In the genomic region with DNA sequence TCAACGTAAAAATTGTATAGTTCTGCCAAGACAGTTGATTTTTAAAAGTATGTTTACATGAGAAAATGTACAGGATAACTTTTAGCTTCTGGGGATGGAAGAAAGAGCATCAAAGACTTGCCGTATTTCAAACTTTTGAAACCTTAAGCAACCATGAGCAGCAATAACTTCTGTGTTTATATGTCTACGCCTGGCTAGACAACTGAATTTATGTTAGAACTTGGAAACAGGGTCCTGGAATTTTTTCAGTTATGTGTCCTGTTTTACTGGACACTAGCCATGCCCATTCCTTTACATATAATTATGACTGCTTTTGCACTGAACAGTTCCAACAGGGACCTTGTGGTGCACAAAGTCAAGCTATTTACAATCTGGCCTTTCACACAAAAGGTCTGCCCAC, we compare ENCODE assay signal across 24 cellular contexts. TPM values are rescaled to one million over a fixed set of nuclear protein-coding genes. Genes with fewer than 3 reads are reported as not detected.
"Had no signal": no experiment of that assay in that cellular context is flagged by ENCODE, and none has a peak within 500 bp of the region (broad histone marks: within the 10 kb centered on the region; RNA-seq: fewer than 3 reads in every experiment).

No MANE protein-coding gene starts in this region.

- H3K36me3 ChIP-seq: breast epithelium, ovary, uterus had no signal

- H3K9me3 Mint-ChIP-seq: naive thymus-derived CD8-positive, alpha-beta T cell; stimulated activated naive CD8-positive, alpha-beta T cell treated with anti-CD3 and anti-CD28 coated beads, Interleukin-15, amount 100 ng/mL, for 72 hours had no signal

- H3K27ac ChIP-seq: breast epithelium, foreskin keratinocyte, ovary, skin epidermis, tibial nerve, uterus had no signal

- H3K9me3 ChIP-seq: breast epithelium, ovary, uterus had no signal

- H3K4me3 Mint-ChIP-seq: activated CD8-positive, alpha-beta T cell treated with anti-CD3 and anti-CD28 coated beads, Interleukin-2, amount 10 ng/mL, durations not matched to agents 7 days and 5 days; activated naive CD4-positive, alpha-beta T cell treated with anti-CD3 and anti-CD28 coated beads, Interleukin-2, amount 50 U/mL, for 24 hours; central memory CD8-positive, alpha-beta T cell; naive thymus-derived CD8-positive, alpha-beta T cell; stimulated activated effector memory CD8-positive, alpha-beta T cell treated with anti-CD3 and anti-CD28 coated beads, Interleukin-12 subunit alpha, Interleukin-12 subunit beta, amount 100 ng/mL, for 72 hours; stimulated activated naive CD8-positive, alpha-beta T cell treated with anti-CD3 and anti-CD28 coated beads, Interleukin-15, amount 100 ng/mL, for 72 hours had no signal

- H3K4me1 Mint-ChIP-seq: activated naive CD4-positive, alpha-beta T cell treated with anti-CD3 and anti-CD28 coated beads, Interleukin-2, amount 50 U/mL, for 24 hours; central memory CD8-positive, alpha-beta T cell; naive thymus-derived CD8-positive, alpha-beta T cell; stimulated activated effector memory CD8-positive, alpha-beta T cell treated with anti-CD3 and anti-CD28 coated beads, Interleukin-12 subunit alpha, Interleukin-12 subunit beta, amount 100 ng/mL, for 72 hours; stimulated activated naive CD8-positive, alpha-beta T cell treated with anti-CD3 and anti-CD28 coated beads, Interleukin-15, amount 100 ng/mL, for 72 hours had no signal

- H3K36me3 Mint-ChIP-seq: activated naive CD4-positive, alpha-beta T cell treated with anti-CD3 and anti-CD28 coated beads, Interleukin-2, amount 50 U/mL, for 24 hours; naive thymus-derived CD8-positive, alpha-beta T cell; stimulated activated effector memory CD8-positive, alpha-beta T cell treated with anti-CD3 and anti-CD28 coated beads, Interleukin-12 subunit alpha, Interleukin-12 subunit beta, amount 100 ng/mL, for 72 hours had no signal

- H3K27ac Mint-ChIP-seq: activated CD8-positive, alpha-beta T cell treated with anti-CD3 and anti-CD28 coated beads, Interleukin-2, amount 10 ng/mL, durations not matched to agents 7 days and 5 days; activated naive CD4-positive, alpha-beta T cell treated with anti-CD3 and anti-CD28 coated beads, Interleukin-2, amount 50 U/mL, for 24 hours; naive thymus-derived CD8-positive, alpha-beta T cell; stimulated activated effector memory CD8-positive, alpha-beta T cell treated with anti-CD3 and anti-CD28 coated beads, Interleukin-12 subunit alpha, Interleukin-12 subunit beta, amount 100 ng/mL, for 72 hours; stimulated activated naive CD8-positive, alpha-beta T cell treated with anti-CD3 and anti-CD28 coated beads, Interleukin-15, amount 100 ng/mL, for 72 hours had no signal

- H3K4me3 ChIP-seq: breast epithelium, lung, ovary, skin epidermis, tibial nerve, uterus had no signal

- H3K27me3 Mint-ChIP-seq: central memory CD8-positive, alpha-beta T cell had no signal

- H3K4me1 ChIP-seq: breast epithelium, uterus had no signal

- H3K27me3 ChIP-seq: breast epithelium, foreskin keratinocyte, ovary, tibial nerve, uterus had no signal

- DNase-seq: activated CD4-positive, alpha-beta T cell treated with anti-CD3 and anti-CD28 coated beads for 1 hour; activated CD4-positive, alpha-beta T cell treated with anti-CD3 and anti-CD28 coated beads, Interleukin-2, amount 50 U/mL, for 1 hour; activated CD8-positive, alpha-beta T cell treated with anti-CD3 and anti-CD28 coated beads, Interleukin-2, amount 10 ng/mL, durations not matched to agents 7 days and 5 days; activated gamma-delta T cell treated with Interleukin-2 at 50 U/mL for 16 hours; anterior cingulate cortex; cortex of kidney; erythroblast; foreskin keratinocyte; kidney; naive thymus-derived CD8-positive, alpha-beta T cell; ovary; right cardiac atrium; stimulated activated CD4-positive, alpha-beta T cell treated with anti-CD3 and anti-CD28 coated beads, Interleukin-2, amount 100 ng/mL, for 24 hours; stimulated activated naive CD8-positive, alpha-beta T cell treated with anti-CD3 and anti-CD28 coated beads, Interleukin-15, amount 100 ng/mL, for 72 hours; T-helper 1 cell; T-helper 9 cell; uterus had no signal

RNA-seq across cellular contexts. Expression of a gene that starts 37.2 kb away (rescaled TPM):
- total RNA-seq: activated CD8-positive, alpha-beta T cell treated with anti-CD3 and anti-CD28 coated beads, Interleukin-2, amount 10 ng/mL, durations not matched to agents 7 days and 5 days; naive thymus-derived CD8-positive, alpha-beta T cell had no signal
